9 cellular contexts compared by ENCODE assay signal in genomic region chr2:138267161-138267901, GRCh38.
DNase-seq lines count a peak whose midpoint lies in the region; ATAC-seq and TF ChIP-seq lines count a peak whose summit lies in the region.
"Had no signal": no experiment of that assay in that cellular context is flagged by ENCODE, and none has a peak within 500 bp of the region (broad histone marks: within the 10 kb centered on the region; RNA-seq: fewer than 3 reads in every experiment).

No MANE protein-coding gene starts in this region.

- H4K20me1 ChIP-seq in osteoblast (ENCODE audit: insufficient read depth, low read length) = no peaks in the 10 kb centered on the region

- peak; percentile 87 for ATAC-seq in GM18858 (IDR thresholded peaks at IDR 0.05; ENCODE audit: unreplicated experiment)
- ATAC-seq in HG02763 (IDR thresholded peaks at IDR 0.05; ENCODE audit: unreplicated experiment) = peak; percentile 76
- no peak for ATAC-seq in upper lobe of left lung (ENCODE audit: low FRiP score in 2 of 2)
- ATAC-seq: body of pancreas had no signal

- 31 to 70% methylated on average over 2 to 4 of the region's 4 CpGs for WGBS in upper lobe of left lung, 2 donors

- no peak for TF ChIP-seq CTCF in osteoblast (IDR thresholded peaks at IDR 0.05; ENCODE audit: extremely low read depth, low read depth, low read length)
- TF ChIP-seq CTCF in upper lobe of left lung (IDR thresholded peaks at IDR 0.05) = no peak
- no peak for TF ChIP-seq CTCF in right atrium auricular region (IDR thresholded peaks at IDR 0.05)

- H3K27me3 ChIP-seq in SJSA1 (replicated peaks) (no peaks in the 10 kb centered on the region), osteoblast (ENCODE audit: insufficient read depth, low read length) (no peaks in the 10 kb centered on the region), upper lobe of left lung (no peaks in the 10 kb centered on the region), right atrium auricular region (no peaks in the 10 kb centered on the region)
- H3K27me3 ChIP-seq: body of pancreas had no signal

- peak overlapping the region; percentile 19 for H3K4me2 ChIP-seq in osteoblast (ENCODE audit: insufficient read depth, low read length)

- no peak overlapping the region for H2AFZ ChIP-seq in osteoblast (ENCODE audit: low read length)

- DNase-seq in SJSA1 (ENCODE audit: low read depth in 1 of 2, low spot score in 2 of 2) = peak in 1 of 2 experiments; percentile 64
- DNase-seq in osteoblast (ENCODE audit: insufficient read length, low spot score, missing footprints) = peak; percentile 65
- no peak for DNase-seq in NCI-H1092 treated with DMSO at 0.1 percent for 48 hours (lab: John Stamatoyannopoulos, UW)
- DNase-seq in stimulated activated CD4-positive, alpha-beta T cell treated with anti-CD3 and anti-CD28 coated beads, Interleukin-12 subunit alpha, Interleukin-12 subunit beta, amount 100 ng/mL, for 4 hours = no peak
- DNase-seq in upper lobe of left lung = no peak
- no peak for DNase-seq in right atrium auricular region (ENCODE audit: low spot score)
- DNase-seq: body of pancreas had no signal

- H3K36me3 ChIP-seq in SJSA1 (no peaks in the 10 kb centered on the region), osteoblast (ENCODE audit: insufficient read depth, low read length) (no peaks in the 10 kb centered on the region), upper lobe of left lung (no peaks in the 10 kb centered on the region), right atrium auricular region (no peaks in the 10 kb centered on the region)

- H3K9me3 ChIP-seq in SJSA1 (replicated peaks) (peaks cover 3% of the 10 kb centered on the region; the same call in 1 of the 2 replicates), osteoblast (ENCODE audit: low read depth, low read length) (no peaks in the 10 kb centered on the region), upper lobe of left lung (peaks cover 0 to 6% (median 2%) of the 10 kb centered on the region in 4 donors), right atrium auricular region (peaks cover 0 to 9% of the 10 kb centered on the region in 2 donors)
- H3K9me3 ChIP-seq: body of pancreas had no signal

- H3K4me3 ChIP-seq in SJSA1 = no peak overlapping the region
- peak overlapping the region; percentile 3 for H3K4me3 ChIP-seq in osteoblast (ENCODE audit: insufficient read depth, low read length)
- H3K4me3 ChIP-seq in upper lobe of left lung = no peak overlapping the region
- no peak overlapping the region for H3K4me3 ChIP-seq in right atrium auricular region
- H3K4me3 ChIP-seq: body of pancreas had no signal

- H3K79me2 ChIP-seq in osteoblast (ENCODE audit: insufficient read depth, low read length) = no peaks in the 10 kb centered on the region

- no peak for TF ChIP-seq POLR2A in upper lobe of left lung (IDR thresholded peaks at IDR 0.05)

- no peak for TF ChIP-seq EP300 in upper lobe of left lung (IDR thresholded peaks at IDR 0.05)

- peaks cover 16% of the 10 kb centered on the region for H3K4me1 ChIP-seq in SJSA1 (replicated peaks)
- peaks cover 23% of the 10 kb centered on the region for H3K4me1 ChIP-seq in osteoblast (ENCODE audit: insufficient read depth, low read length)
- H3K4me1 ChIP-seq in upper lobe of left lung = no peaks in the 10 kb centered on the region
- no peaks in the 10 kb centered on the region for H3K4me1 ChIP-seq in right atrium auricular region
- H3K4me1 ChIP-seq: body of pancreas had no signal

- H3K27ac ChIP-seq in SJSA1 (peak overlapping the region; percentile 90), osteoblast (ENCODE audit: low read depth, low read length) (peak overlapping the region; percentile 59), upper lobe of left lung (no peak overlapping the region), right atrium auricular region (no peak overlapping the region)
- H3K27ac ChIP-seq: body of pancreas had no signal

Comparison
In these comparisons a context has a peak if more than half of its experiments do, and no peak if none do; other contexts are left out.
1. ATAC-seq: peak in GM18858 (single experiment) and HG02763 (single experiment); none in upper lobe of left lung (0 of 2).
2. H3K27ac ChIP-seq: peak in SJSA1 (single experiment) and osteoblast (single experiment); none in upper lobe of left lung (0 of 4) and right atrium auricular region (0 of 2).